3 cellular contexts compared by ENCODE assay signal in genomic region chr9:219036-219435, GRCh38. TPM values are rescaled to one million over a fixed set of nuclear protein-coding genes. Genes with fewer than 3 reads are reported as not detected.
"Had no signal": no experiment of that assay in that cellular context is flagged by ENCODE, and none has a peak within 500 bp of the region (broad histone marks: within the 10 kb centered on the region; RNA-seq: fewer than 3 reads in every experiment).

No MANE protein-coding gene starts in this region.

RNA-seq across cellular contexts. Expression of gene DOCK8, which starts 4.4 kb away (rescaled TPM):
- total RNA-seq: GM23248, HT-29, IMR-90 had no signal
- polyA plus RNA-seq: GM23248, IMR-90 had no signal
